ENCODE assay signal across 2 cellular contexts in the genomic region with DNA sequence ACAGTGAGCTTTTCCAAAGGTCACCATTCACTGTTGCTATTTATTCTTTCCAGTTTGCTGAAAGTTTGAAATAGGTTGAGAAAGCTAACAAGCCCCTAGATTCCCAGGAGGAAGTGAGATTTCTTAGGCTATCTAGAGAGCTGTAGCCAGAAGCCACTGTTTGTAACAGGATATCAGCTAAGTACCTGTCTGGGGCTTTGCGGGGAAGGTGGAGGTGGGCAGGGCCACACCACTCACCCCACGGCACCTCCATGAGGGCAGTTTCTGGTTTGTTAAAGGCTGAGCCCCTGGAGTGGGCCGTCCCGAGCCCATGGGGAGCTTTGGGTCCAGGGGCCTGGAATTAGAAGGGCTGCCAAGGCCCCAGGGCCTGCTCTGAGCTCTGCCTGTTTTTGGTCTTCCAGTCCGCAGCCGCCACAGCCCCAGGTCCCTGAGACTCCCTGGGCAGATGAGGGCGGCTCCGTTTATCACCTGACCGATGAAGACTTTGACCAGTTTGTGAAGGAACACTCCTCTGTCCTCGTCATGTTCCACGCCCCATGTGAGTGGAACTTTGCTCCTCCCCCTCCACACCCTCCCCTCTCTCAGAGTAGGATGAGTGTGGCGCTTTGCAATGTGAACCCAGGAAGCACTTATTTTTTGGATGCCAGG.
TF ChIP-seq lines count a peak whose summit lies in the region.

No MANE protein-coding gene starts in this region.

TF ChIP-seq in GM12878, 131 proteins besides CTCF, POLR2A, EP300 and RAD21:
- TF ChIP-seq SPI1 (IDR thresholded peaks at IDR 0.05; ENCODE audit: borderline replicate concordance, insufficient read depth, low read depth, low read length) (0 out of 2 replicates have a peak, but pooled peaks have one; percentile 11), TAF1 (IDR thresholded peaks at IDR 0.05; ENCODE audit: borderline replicate concordance, low read depth, low read length) (no peak)

TF ChIP-seq in HepG2, 621 proteins besides CTCF, POLR2A, EP300 and RAD21:
- no peak for TF ChIP-seq TAF1 (CRISPR knock-in tag; IDR thresholded peaks at IDR 0.05)
- TF ChIP-seq ZNF615 (CRISPR knock-in tag; IDR thresholded peaks at IDR 0.05; ENCODE audit: borderline replicate concordance) = no peak
- TF ChIP-seq MLLT10 (CRISPR knock-in tag; IDR thresholded peaks at IDR 0.05) = no peak
- no peak for TF ChIP-seq ZNF550 (CRISPR knock-in tag; IDR thresholded peaks at IDR 0.05; ENCODE audit: borderline replicate concordance)
- no peak for TF ChIP-seq THYN1 (CRISPR knock-in tag; IDR thresholded peaks at IDR 0.05; ENCODE audit: borderline replicate concordance, low read depth)
- no peak for TF ChIP-seq POLR2G (IDR thresholded peaks at IDR 0.05; ENCODE audit: low read depth, low read length)
- no peak for TF ChIP-seq SIN3A (IDR thresholded peaks at IDR 0.05; ENCODE audit: borderline replicate concordance, low read depth, low read length)
- TF ChIP-seq HOXA7 (CRISPR knock-in tag; IDR thresholded peaks at IDR 0.05) = no peak
- TF ChIP-seq ZNF3 (CRISPR knock-in tag; IDR thresholded peaks at IDR 0.05) = no peak
- TF ChIP-seq, protein P1, sequence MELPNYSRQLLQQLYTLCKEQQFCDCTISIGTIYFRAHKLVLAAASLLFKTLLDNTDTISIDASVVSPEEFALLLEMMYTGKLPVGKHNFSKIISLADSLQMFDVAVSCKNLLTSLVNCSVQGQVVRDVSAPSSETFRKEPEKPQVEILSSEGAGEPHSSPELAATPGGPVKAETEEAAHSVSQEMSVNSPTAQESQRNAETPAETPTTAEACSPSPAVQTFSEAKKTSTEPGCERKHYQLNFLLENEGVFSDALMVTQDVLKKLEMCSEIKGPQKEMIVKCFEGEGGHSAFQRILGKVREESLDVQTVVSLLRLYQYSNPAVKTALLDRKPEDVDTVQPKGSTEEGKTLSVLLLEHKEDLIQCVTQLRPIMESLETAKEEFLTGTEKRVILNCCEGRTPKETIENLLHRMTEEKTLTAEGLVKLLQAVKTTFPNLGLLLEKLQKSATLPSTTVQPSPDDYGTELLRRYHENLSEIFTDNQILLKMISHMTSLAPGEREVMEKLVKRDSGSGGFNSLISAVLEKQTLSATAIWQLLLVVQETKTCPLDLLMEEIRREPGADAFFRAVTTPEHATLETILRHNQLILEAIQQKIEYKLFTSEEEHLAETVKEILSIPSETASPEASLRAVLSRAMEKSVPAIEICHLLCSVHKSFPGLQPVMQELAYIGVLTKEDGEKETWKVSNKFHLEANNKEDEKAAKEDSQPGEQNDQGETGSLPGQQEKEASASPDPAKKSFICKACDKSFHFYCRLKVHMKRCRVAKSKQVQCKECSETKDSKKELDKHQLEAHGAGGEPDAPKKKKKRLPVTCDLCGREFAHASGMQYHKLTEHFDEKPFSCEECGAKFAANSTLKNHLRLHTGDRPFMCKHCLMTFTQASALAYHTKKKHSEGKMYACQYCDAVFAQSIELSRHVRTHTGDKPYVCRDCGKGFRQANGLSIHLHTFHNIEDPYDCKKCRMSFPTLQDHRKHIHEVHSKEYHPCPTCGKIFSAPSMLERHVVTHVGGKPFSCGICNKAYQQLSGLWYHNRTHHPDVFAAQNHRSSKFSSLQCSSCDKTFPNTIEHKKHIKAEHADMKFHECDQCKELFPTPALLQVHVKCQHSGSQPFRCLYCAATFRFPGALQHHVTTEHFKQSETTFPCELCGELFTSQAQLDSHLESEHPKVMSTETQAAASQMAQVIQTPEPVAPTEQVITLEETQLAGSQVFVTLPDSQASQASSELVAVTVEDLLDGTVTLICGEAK (IDR thresholded peaks at IDR 0.05) = no peak
- TF ChIP-seq, protein P1 (CRISPR knock-in tag; IDR thresholded peaks at IDR 0.05) = no peak
- TF ChIP-seq, protein P2, sequence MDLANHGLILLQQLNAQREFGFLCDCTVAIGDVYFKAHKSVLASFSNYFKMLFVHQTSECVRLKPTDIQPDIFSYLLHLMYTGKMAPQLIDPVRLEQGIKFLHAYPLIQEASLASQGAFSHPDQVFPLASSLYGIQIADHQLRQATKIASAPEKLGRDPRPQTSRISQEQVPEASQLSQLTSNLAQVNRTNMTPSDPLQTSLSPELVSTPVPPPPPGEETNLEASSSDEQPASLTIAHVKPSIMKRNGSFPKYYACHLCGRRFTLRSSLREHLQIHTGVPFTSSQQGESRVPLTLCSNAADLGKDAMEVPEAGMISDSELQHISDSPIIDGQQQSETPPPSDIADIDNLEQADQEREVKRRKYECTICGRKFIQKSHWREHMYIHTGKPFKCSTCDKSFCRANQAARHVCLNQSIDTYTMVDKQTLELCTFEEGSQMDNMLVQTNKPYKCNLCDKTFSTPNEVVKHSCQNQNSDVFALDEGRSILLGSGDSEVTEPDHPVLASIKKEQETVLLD (CRISPR knock-in tag; IDR thresholded peaks at IDR 0.05; ENCODE audit: low read depth) = no peak
- TF ChIP-seq MXD4 (CRISPR knock-in tag; IDR thresholded peaks at IDR 0.05) = no peak
- no peak for TF ChIP-seq ATF1 (CRISPR knock-in tag; IDR thresholded peaks at IDR 0.05)
